ENCODE assay signal across 13 cellular contexts in the genomic region with DNA sequence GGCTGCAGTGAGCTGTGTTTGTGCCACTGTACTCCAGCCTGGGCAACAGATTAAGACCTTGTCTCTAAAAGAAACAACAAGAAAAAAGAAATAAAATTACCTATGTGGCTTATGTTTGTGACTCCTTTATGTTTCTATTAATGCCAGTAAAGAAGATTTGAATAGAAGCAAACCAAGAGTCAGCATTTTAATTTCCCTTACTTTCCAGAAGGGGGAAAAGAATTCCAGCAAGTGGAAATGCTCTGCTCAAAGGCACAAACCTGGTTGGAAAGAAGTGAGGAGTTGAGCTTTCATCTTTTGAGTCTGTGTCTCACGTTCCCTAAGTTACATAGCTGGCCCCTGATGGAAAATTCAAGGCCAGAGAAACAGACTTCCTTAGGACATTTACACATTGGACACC.
"Had no signal": no experiment of that assay in that cellular context is flagged by ENCODE, and none has a peak within 500 bp of the region (broad histone marks: within the 10 kb centered on the region; RNA-seq: fewer than 3 reads in every experiment).

No MANE protein-coding gene starts in this region.

- H3K4me3 ChIP-seq: pancreas, SK-N-MC, skin epidermis, upper lobe of left lung had no signal

- H3K9me3 ChIP-seq: pancreas, upper lobe of left lung had no signal

- H3K36me3 ChIP-seq: pancreas, upper lobe of left lung had no signal

- H3K27ac ChIP-seq: SK-N-MC, skin epidermis, upper lobe of left lung had no signal

- DNase-seq: activated CD4-positive, alpha-beta T cell treated with anti-CD3 and anti-CD28 coated beads, Interleukin-2, amount 10 ng/mL, durations not matched to agents 7 days and 5 days; activated CD8-positive, alpha-beta memory T cell treated with anti-CD3 and anti-CD28 coated beads for 24 hours; activated naive CD4-positive, alpha-beta T cell treated with anti-CD3 and anti-CD28 coated beads, Interleukin-2, amount 10 ng/mL, durations not matched to agents 7 days and 5 days; head of caudate nucleus; pancreas; retina; T-helper 17 cell; upper lobe of left lung had no signal

- H3K27me3 ChIP-seq: pancreas, upper lobe of left lung had no signal

- ATAC-seq: activated T-helper 17 cell treated with anti-CD3 and anti-CD28 coated beads, Interleukin-2, amount 50 U/mL, for 72 hours; stimulated activated effector memory CD8-positive, alpha-beta T cell treated with anti-CD3 and anti-CD28 coated beads, Interleukin-12 subunit alpha, Interleukin-12 subunit beta, amount 100 ng/mL, for 72 hours; T-helper 17 cell; WTC11 had no signal
